1 cellular context compared by ENCODE assay signal in genomic region chr3:41328916-41329315, GRCh38.
TF ChIP-seq lines count a peak whose summit lies in the region.

No MANE protein-coding gene starts in this region.

TF ChIP-seq in SK-N-SH, 30 proteins besides CTCF, POLR2A, EP300 and RAD21 (continued from another document):
- TF ChIP-seq USF1 (IDR thresholded peaks at IDR 0.05; ENCODE audit: borderline replicate concordance, low read depth) (no peak), TAF1 (IDR thresholded peaks at IDR 0.05; ENCODE audit: borderline replicate concordance, low read depth, low read length) (no peak), TCF12 (IDR thresholded peaks at IDR 0.05) (peak; percentile 52), MEF2A (IDR thresholded peaks at IDR 0.05; ENCODE audit: borderline replicate concordance, low read depth) (no peak)
